In the genomic region with DNA sequence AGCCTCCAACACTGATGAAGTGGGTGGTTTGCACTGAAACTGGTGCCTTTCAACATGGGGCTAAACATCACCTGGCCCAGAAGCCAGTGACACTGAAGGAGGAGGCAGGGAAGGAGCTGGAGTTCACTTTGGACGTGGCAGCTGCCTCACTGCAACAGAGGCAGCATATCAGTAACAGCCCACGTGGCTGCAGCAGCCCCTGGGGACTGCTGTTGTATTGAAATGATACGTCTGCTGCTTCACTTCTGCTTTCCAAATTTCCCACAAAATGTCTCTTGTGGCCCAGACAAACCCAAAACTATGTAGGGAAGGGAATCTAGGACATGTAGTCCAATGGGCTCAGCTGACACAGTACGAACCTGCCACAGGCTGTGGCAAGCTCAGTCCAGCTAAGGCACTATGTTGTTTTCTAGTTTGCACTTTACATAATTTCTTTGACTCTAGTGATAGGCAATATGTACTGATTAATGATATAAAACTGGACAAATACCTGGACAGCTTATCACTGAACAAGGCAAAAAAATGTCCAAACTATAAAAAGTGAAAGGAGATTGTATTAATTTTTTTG, we compare ENCODE assay signal across 9 cellular contexts.
DNase-seq lines count a peak whose midpoint lies in the region; ATAC-seq lines count a peak whose summit lies in the region.
"Had no signal": no experiment of that assay in that cellular context is flagged by ENCODE, and none has a peak within 500 bp of the region (broad histone marks: within the 10 kb centered on the region; RNA-seq: fewer than 3 reads in every experiment).

No MANE protein-coding gene starts in this region.

- no peak overlapping the region for H3K4me3 ChIP-seq in trophoblast cell (ENCODE audit: low read depth, low read length)

- no peaks in the 10 kb centered on the region for H3K79me1 ChIP-seq in trophoblast cell (ENCODE audit: low read length)

- no peak overlapping the region for H2AK5ac ChIP-seq in trophoblast cell (ENCODE audit: low read length)

- no peak overlapping the region for H3K4me3 Mint-ChIP-seq in activated T-helper 2 cell treated with anti-CD3 and anti-CD28 coated beads, Interferon-gamma antibody, Interleukin-2, Interleukin-4, amounts not matched to agents 10 μg/mL and 5 μg/mL and 100 μg/mL, durations not matched to agents 14 hours and 24 hours and 36 hours (ENCODE audit: low read depth)

- H2AFZ ChIP-seq in trophoblast cell (ENCODE audit: insufficient read depth, low read length, poor library complexity): no peak overlapping the region

- H2BK5ac ChIP-seq in trophoblast cell (ENCODE audit: low read depth, low read length, poor library complexity): no peak overlapping the region

- no peak overlapping the region for H4K91ac ChIP-seq in trophoblast cell (ENCODE audit: low read depth, low read length)

- no peaks in the 10 kb centered on the region for H3K36me3 ChIP-seq in trophoblast cell (ENCODE audit: control insufficient read depth in 1 of 2, insufficient read depth in 2 of 2, low read length in 2 of 2)

- no peak overlapping the region for H3K14ac ChIP-seq in trophoblast cell (ENCODE audit: low read length)

- WGBS in trophoblast cell (ENCODE audit: extremely low coverage, insufficient coverage, insufficient read length): no CpG with 5 or more reads among the region's 4 CpGs

- no peak overlapping the region for H3K27ac Mint-ChIP-seq in activated T-helper 2 cell treated with anti-CD3 and anti-CD28 coated beads, Interferon-gamma antibody, Interleukin-2, Interleukin-4, amounts not matched to agents 10 μg/mL and 5 μg/mL and 100 μg/mL, durations not matched to agents 14 hours and 24 hours and 36 hours

- no peaks in the 10 kb centered on the region for H3K36me3 Mint-ChIP-seq in activated T-helper 2 cell treated with anti-CD3 and anti-CD28 coated beads, Interferon-gamma antibody, Interleukin-2, Interleukin-4, amounts not matched to agents 10 μg/mL and 5 μg/mL and 100 μg/mL, durations not matched to agents 14 hours and 24 hours and 36 hours (ENCODE audit: low read depth)

- no peaks in the 10 kb centered on the region for H3K9me3 ChIP-seq in trophoblast cell (ENCODE audit: insufficient read depth, low read depth, low read length)

- no peak overlapping the region for H3K4ac ChIP-seq in trophoblast cell (ENCODE audit: low read depth, low read length)

- no peaks in the 10 kb centered on the region for H3K4me1 ChIP-seq in trophoblast cell (ENCODE audit: control insufficient read depth in 1 of 2, insufficient read depth in 2 of 2, low read length in 2 of 2)

- no peak overlapping the region for H3K18ac ChIP-seq in trophoblast cell (ENCODE audit: low read length)

- no peaks in the 10 kb centered on the region for H3K9me3 Mint-ChIP-seq in activated T-helper 2 cell treated with anti-CD3 and anti-CD28 coated beads, Interferon-gamma antibody, Interleukin-2, Interleukin-4, amounts not matched to agents 10 μg/mL and 5 μg/mL and 100 μg/mL, durations not matched to agents 14 hours and 24 hours and 36 hours

- no peaks in the 10 kb centered on the region for H3K27me3 ChIP-seq in trophoblast cell (ENCODE audit: insufficient read depth, low read length)

- intact Hi-C loops in activated T-helper 2 cell treated with anti-CD3 and anti-CD28 coated beads, Interferon-gamma antibody, Interleukin-2, Interleukin-4, amounts not matched to agents 10 μg/mL and 5 μg/mL and 100 μg/mL, durations not matched to agents 14 hours and 24 hours and 36 hours (cut with micrococcal nuclease): no loop called here

- H2BK12ac ChIP-seq in trophoblast cell (ENCODE audit: low read length): no peak overlapping the region

- H3K4me1 Mint-ChIP-seq in activated T-helper 2 cell treated with anti-CD3 and anti-CD28 coated beads, Interferon-gamma antibody, Interleukin-2, Interleukin-4, amounts not matched to agents 10 μg/mL and 5 μg/mL and 100 μg/mL, durations not matched to agents 14 hours and 24 hours and 36 hours (ENCODE audit: low read depth): no peaks in the 10 kb centered on the region

- no peak overlapping the region for H3K9ac ChIP-seq in trophoblast cell (ENCODE audit: low read length)

- ATAC-seq in GM19397 (IDR thresholded peaks at IDR 0.05; ENCODE audit: unreplicated experiment) (peak; percentile 92), HG03039 (IDR thresholded peaks at IDR 0.05; ENCODE audit: unreplicated experiment) (peak; percentile 93)

- H3K4me2 ChIP-seq in trophoblast cell (ENCODE audit: low read length): no peak overlapping the region

- H4K8ac ChIP-seq in trophoblast cell (ENCODE audit: low read depth, low read length): no peak overlapping the region

- H2BK120ac ChIP-seq in trophoblast cell (ENCODE audit: insufficient read depth, low read length, poor library complexity): no peak overlapping the region

- H3K79me2 ChIP-seq in trophoblast cell (ENCODE audit: control insufficient read depth, insufficient read depth, low read length, poor library complexity): no peaks in the 10 kb centered on the region

- H4K12ac ChIP-seq in trophoblast cell (ENCODE audit: low read depth, low read length): no peak overlapping the region

- no peak overlapping the region for H3K27ac ChIP-seq in trophoblast cell (ENCODE audit: low read depth, low read length)
- H3K27ac ChIP-seq: HL-60 had no signal

- DNase-seq in GF-D8 (lab: John Stamatoyannopoulos, UW) (peak; percentile 23), OCI-M1 (lab: John Stamatoyannopoulos, UW) (peak; percentile 89), trophoblast cell (no peak), AML-193 (lab: John Stamatoyannopoulos, UW) (no peak)
- no peak for DNase-seq in activated T-helper 2 cell treated with anti-CD3 and anti-CD28 coated beads, Interferon-gamma antibody, Interleukin-2, Interleukin-4, amounts not matched to agents 10 μg/mL and 5 μg/mL and 100 μg/mL, durations not matched to agents 14 hours and 24 hours and 36 hours (ENCODE audit: low spot score)
- no peak for DNase-seq in stimulated activated CD4-positive, alpha-beta T cell treated with anti-CD3 and anti-CD28 coated beads, Interleukin-4, amount 100 ng/mL, for 24 hours

- H3K27me3 Mint-ChIP-seq in activated T-helper 2 cell treated with anti-CD3 and anti-CD28 coated beads, Interferon-gamma antibody, Interleukin-2, Interleukin-4, amounts not matched to agents 10 μg/mL and 5 μg/mL and 100 μg/mL, durations not matched to agents 14 hours and 24 hours and 36 hours (ENCODE audit: low read depth): peaks cover 3% of the 10 kb centered on the region

- H3K23ac ChIP-seq in trophoblast cell (ENCODE audit: low read length): no peak overlapping the region

Comparison
In these comparisons a context has a peak if more than half of its experiments do, and no peak if none do; other contexts are left out.
1. DNase-seq: peak in GF-D8 (single experiment) and OCI-M1 (single experiment); none in trophoblast cell (0 of 2), activated T-helper 2 cell treated with anti-CD3 and anti-CD28 coated beads, Interferon-gamma antibody, Interleukin-2, Interleukin-4, amounts not matched to agents 10 μg/mL and 5 μg/mL and 100 μg/mL, durations not matched to agents 14 hours and 24 hours and 36 hours (single experiment), stimulated activated CD4-positive, alpha-beta T cell treated with anti-CD3 and anti-CD28 coated beads, Interleukin-4, amount 100 ng/mL, for 24 hours (single experiment) and AML-193 (0 of 2).